Comparison of ENCODE assay signal across 3 cellular contexts in the genomic region with DNA sequence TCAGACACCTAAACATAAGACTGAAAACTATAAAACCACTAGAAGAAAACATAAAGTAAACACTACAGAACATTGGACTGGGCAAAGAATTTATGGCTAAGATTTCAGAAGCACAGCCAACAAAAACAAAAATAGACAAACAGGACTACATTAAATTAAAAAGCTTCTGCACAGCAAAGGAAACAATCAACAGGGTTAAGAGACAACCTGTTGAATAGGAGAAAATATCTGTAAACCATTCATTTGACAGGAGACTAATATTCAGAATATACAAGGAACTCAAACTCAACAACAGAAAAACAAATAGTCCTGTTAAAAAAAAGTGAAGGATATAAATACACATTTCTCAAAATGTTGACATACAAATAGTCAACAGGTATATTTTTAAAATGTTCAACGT.
"Had no signal": no experiment of that assay in that cellular context is flagged by ENCODE, and none has a peak within 500 bp of the region (broad histone marks: within the 10 kb centered on the region; RNA-seq: fewer than 3 reads in every experiment).

No MANE protein-coding gene starts in this region.

- H3K4me3 ChIP-seq: GM12878 had no signal

- ATAC-seq: GM12878 had no signal

- DNase-seq: GDM1, GF-D8 had no signal
